31 cellular contexts compared by ENCODE assay signal in the genomic region with DNA sequence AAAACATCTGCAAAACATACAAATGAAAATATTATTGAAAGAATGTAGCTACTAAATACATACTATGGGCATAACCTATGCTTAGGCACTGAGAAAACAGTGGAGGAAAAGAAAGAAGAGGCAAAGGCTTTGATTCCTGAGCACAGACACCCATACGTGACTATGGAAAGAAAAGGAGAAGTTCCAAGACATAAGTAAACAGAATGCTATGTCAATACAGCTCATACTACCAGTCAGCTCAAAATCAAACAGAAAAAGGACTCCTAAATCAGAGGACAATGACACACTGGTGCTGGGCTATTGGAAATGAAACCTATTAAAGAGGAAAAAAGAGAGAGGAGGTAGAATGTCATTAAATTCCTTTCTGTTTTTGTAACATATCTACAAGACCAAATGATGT.
DNase-seq lines count a peak whose midpoint lies in the region; ATAC-seq, FAIRE-seq and TF ChIP-seq lines count a peak whose summit lies in the region.
"Had no signal": no experiment of that assay in that cellular context is flagged by ENCODE, and none has a peak within 500 bp of the region (broad histone marks: within the 10 kb centered on the region; RNA-seq: fewer than 3 reads in every experiment).

No MANE protein-coding gene starts in this region.

- peak; percentile 44 for FAIRE-seq in D721Med (lab: Jason Lieb, UNC)
- FAIRE-seq: GM12892, H54, kidney had no signal

- H3K9me3 ChIP-seq in PC-3 (ENCODE audit: low read length) = no peaks in the 10 kb centered on the region
- H3K9me3 ChIP-seq: BE2C, body of pancreas, stomach had no signal

- ATAC-seq in PC-3 = peak; percentile 98
- peak; percentile 84 for ATAC-seq in left lobe of liver
- no peak for ATAC-seq in HG02798 (IDR thresholded peaks at IDR 0.05; ENCODE audit: poor library complexity, unreplicated experiment)
- ATAC-seq: body of pancreas, natural killer cell, sciatic nerve had no signal

- peak overlapping the region; percentile 54 for H3K27ac ChIP-seq in PC-3 (ENCODE audit: low read length)
- H3K27ac ChIP-seq: body of pancreas, KMS-11, SK-N-MC, stomach had no signal

- H3K79me2 ChIP-seq in PC-3 (ENCODE audit: low read length) = no peaks in the 10 kb centered on the region

- H3K9me2 ChIP-seq in PC-3 (replicated peaks; ENCODE audit: low read length) = no peaks in the 10 kb centered on the region

- no peaks in the 10 kb centered on the region for H3F3A ChIP-seq in PC-3 (ENCODE audit: low read length, unreplicated experiment)

- H3K9ac ChIP-seq in PC-3 (ENCODE audit: low read length) = peak overlapping the region; percentile 2; the same call in 1 of the 2 replicates
- H3K9ac ChIP-seq: KMS-11 had no signal

- H3K4me2 ChIP-seq in PC-3 (ENCODE audit: low read length) = peak overlapping the region; percentile 42
- H3K4me2 ChIP-seq: KMS-11 had no signal

- no peak overlapping the region for H2AFZ ChIP-seq in PC-3 (ENCODE audit: low read length)

- no peaks in the 10 kb centered on the region for H4K20me1 ChIP-seq in PC-3 (ENCODE audit: low read length)

- H3K4me1 ChIP-seq in PC-3 (ENCODE audit: insufficient read depth, low read length) = peaks cover 23% of the 10 kb centered on the region
- H3K4me1 ChIP-seq: body of pancreas, stomach had no signal

- no peaks in the 10 kb centered on the region for H3K27me3 ChIP-seq in PC-3 (ENCODE audit: low read length)
- H3K27me3 ChIP-seq: BE2C, body of pancreas, stomach had no signal

- intact Hi-C loops in PC-3 (cut with micrococcal nuclease) = loop anchor here (2.0 to 5.0 kb wide), 5 partner anchors 125 to 1129 kb away; a partner anchor contains a TSS

- H3K36me3 ChIP-seq in PC-3 (ENCODE audit: low read depth, low read length) = no peaks in the 10 kb centered on the region
- H3K36me3 ChIP-seq: BE2C, stomach had no signal

- H3K4me3 ChIP-seq in PC-3 (ENCODE audit: low read length) = no peak overlapping the region
- H3K4me3 ChIP-seq: body of pancreas, SK-N-MC, stomach had no signal

- CTCF ChIA-PET in PC-3 (lab: Charles Lee) = interaction anchor here (0.6 to 0.8 kb wide), 4 partner anchors 36 to 1125 kb away, joined by 3 to 12 read pairs (median 4); no protein-coding TSS in a partner anchor

- POLR2A ChIA-PET in PC-3 (lab: Charles Lee; ENCODE audit: unreplicated experiment) = interaction anchor here (0.6 kb wide), 1 partner anchor 547 kb away, joined by 3 read pairs; no protein-coding TSS in a partner anchor

- TF ChIP-seq CTCF in D721Med (IDR thresholded peaks at IDR 0.05; ENCODE audit: insufficient read depth, missing control alignments) = no peak
- no peak for TF ChIP-seq CTCF in PC-3 (conservative IDR thresholded peaks at IDR 0.05; ENCODE audit: low read depth, low read length)

- DNase-seq in D721Med (ENCODE audit: insufficient read length, low spot score) (no peak), Kasumi-1 (lab: John Stamatoyannopoulos, UW) (peak; percentile 15 to 25), PC-3 (peak; percentile 84), left lobe of liver (ENCODE audit: low spot score) (no peak), NCI-H1105 treated with DMSO at 0.1 percent for 48 hours (lab: John Stamatoyannopoulos, UW) (no peak)
- DNase-seq in central memory CD4-positive, alpha-beta T cell = no peak
- DNase-seq: activated CD4-positive, alpha-beta memory T cell treated with anti-CD3 and anti-CD28 coated beads for 36 hours; activated CD4-positive, CD25-positive, alpha-beta regulatory T cell treated with anti-CD3 and anti-CD28 coated beads, Interleukin-2, amount 50 U/mL, for 72 hours; activated naive CD4-positive, alpha-beta T cell treated with anti-CD3 and anti-CD28 coated beads, Interleukin-2, amount 10 ng/mL, durations not matched to agents 7 days and 5 days; BE2C; body of pancreas; CD8-positive, alpha-beta memory T cell; cerebellar nuclear complex; dermis blood vessel endothelial cell; DMS 273 treated with DMSO at 0.1 percent for 48 hours; endodermal cell; head of caudate nucleus; kidney; natural killer cell; NCI-H1048; NCI-H1930; nucleus accumbens; RPMI8226; stimulated activated CD8-positive, alpha-beta memory T cell treated with anti-CD3 and anti-CD28 coated beads, Interleukin-4, amount 100 ng/mL, for 48 hours; stomach had no signal

- no TSS peak for BruUV-seq in PC-3 (replicated peaks; lab: Mats Ljungman, UMichigan)

Comparison
In these comparisons a context has a peak if more than half of its experiments do, and no peak if none do; other contexts are left out.
1. DNase-seq: peak in Kasumi-1 (2 of 2) and PC-3 (single experiment); none in D721Med (single experiment), left lobe of liver (single experiment), central memory CD4-positive, alpha-beta T cell (single experiment) and NCI-H1105 treated with DMSO at 0.1 percent for 48 hours (single experiment).